ENCODE assay signal across 8 cellular contexts in the genomic region with DNA sequence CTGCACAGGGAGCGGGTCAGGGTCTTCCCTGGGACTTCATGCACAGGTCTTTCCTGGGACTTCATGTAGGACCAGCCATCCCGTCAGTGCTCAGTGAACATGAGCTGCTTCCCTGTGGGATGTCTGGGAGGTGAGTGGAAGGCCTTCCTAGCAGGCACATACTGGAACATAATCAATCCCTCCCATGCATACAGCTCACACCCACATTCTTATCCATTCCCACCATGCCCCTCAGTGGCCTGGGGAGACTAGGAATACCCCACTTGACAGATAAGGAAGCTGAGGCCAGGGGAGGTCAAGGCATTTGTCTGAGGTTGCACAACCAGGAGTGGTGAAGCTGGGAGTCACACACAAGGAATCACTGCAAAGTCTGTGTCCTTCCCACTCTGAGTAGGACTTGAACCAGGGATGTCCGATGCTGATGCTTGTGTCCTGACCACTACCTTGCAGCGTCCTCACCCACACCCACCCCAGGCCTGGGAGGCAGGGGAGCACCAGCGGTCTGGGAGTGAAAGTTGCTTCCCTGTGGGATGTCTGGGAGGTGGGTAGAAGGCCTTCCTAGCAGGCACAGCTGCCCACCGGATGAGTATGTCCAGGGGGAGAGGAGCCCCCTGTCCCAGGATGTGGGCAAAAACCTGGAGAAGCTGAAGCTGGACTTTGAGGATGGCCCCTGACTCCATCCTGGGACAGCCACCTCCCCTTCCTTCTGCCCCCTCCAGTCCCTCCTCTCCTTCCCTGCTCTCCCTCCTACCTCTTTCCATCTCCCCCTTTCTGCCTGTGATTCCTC. TPM values are rescaled to one million over a fixed set of nuclear protein-coding genes. Genes with fewer than 3 reads are reported as not detected.
A peak's percentile ranks its signal among the peaks of the same experiment; 100 is the strongest.
DNase-seq lines count a peak whose midpoint lies in the region; ATAC-seq, FAIRE-seq and TF ChIP-seq lines count a peak whose summit lies in the region.

No MANE protein-coding gene starts in this region.

- H3K9me3 ChIP-seq in right cardiac atrium (ENCODE audit: control insufficient read depth, low read length), result no peaks in the 10 kb centered on the region

- no peaks in the 10 kb centered on the region for H3K27me3 Mint-ChIP-seq in activated CD8-positive, alpha-beta T cell treated with anti-CD3 and anti-CD28 coated beads for 36 hours

- POLR2A ChIA-PET in activated CD8-positive, alpha-beta T cell treated with anti-CD3 and anti-CD28 coated beads for 36 hours (lab: Charles Lee), result interaction anchor here (0.6 to 21.4 kb wide), 24 partner anchors 7 to 794 kb away, joined by 3 to 367 read pairs (median 6); partner anchors contain the start of gene HERPUD1

- H3K36me3 Mint-ChIP-seq in activated CD8-positive, alpha-beta T cell treated with anti-CD3 and anti-CD28 coated beads for 36 hours (ENCODE audit: low read depth), result peaks cover 64% of the 10 kb centered on the region
- peaks cover 80% of the 10 kb centered on the region for H3K36me3 Mint-ChIP-seq in stimulated activated effector memory CD8-positive, alpha-beta T cell treated with anti-CD3 and anti-CD28 coated beads, Interleukin-12 subunit alpha, Interleukin-12 subunit beta, amount 100 ng/mL, for 72 hours

- no peak for ATAC-seq in activated CD8-positive, alpha-beta T cell treated with anti-CD3 and anti-CD28 coated beads for 36 hours
- peak; percentile 2 to 5 for ATAC-seq in right cardiac atrium
- ATAC-seq in stimulated activated effector memory CD8-positive, alpha-beta T cell treated with anti-CD3 and anti-CD28 coated beads, Interleukin-12 subunit alpha, Interleukin-12 subunit beta, amount 100 ng/mL, for 72 hours, result no peak

- CTCF ChIA-PET in activated CD8-positive, alpha-beta T cell treated with anti-CD3 and anti-CD28 coated beads for 36 hours (lab: Charles Lee), result interaction anchor here (1.1 to 8.3 kb wide), 9 partner anchors 18 to 122 kb away, joined by 3 to 87 read pairs (median 4); partner anchors contain the start of gene CETP

- intact Hi-C loops in activated CD8-positive, alpha-beta T cell treated with anti-CD3 and anti-CD28 coated beads for 36 hours (cut with micrococcal nuclease), result no loop called here
- intact Hi-C loops in right cardiac atrium (cut with DNase I), result no loop called here

- 76% methylated on average over 6 of the region's 6 CpGs for whole genome bisulfite sequencing in right cardiac atrium

- H3K4me1 Mint-ChIP-seq in activated CD8-positive, alpha-beta T cell treated with anti-CD3 and anti-CD28 coated beads for 36 hours (ENCODE audit: low read depth), result peaks cover 55% of the 10 kb centered on the region
- peaks cover 70% of the 10 kb centered on the region for H3K4me1 Mint-ChIP-seq in stimulated activated effector memory CD8-positive, alpha-beta T cell treated with anti-CD3 and anti-CD28 coated beads, Interleukin-12 subunit alpha, Interleukin-12 subunit beta, amount 100 ng/mL, for 72 hours

- H3K4me3 Mint-ChIP-seq in activated CD8-positive, alpha-beta T cell treated with anti-CD3 and anti-CD28 coated beads for 36 hours, result peak overlapping the region; percentile 97
- H3K4me3 Mint-ChIP-seq in stimulated activated effector memory CD8-positive, alpha-beta T cell treated with anti-CD3 and anti-CD28 coated beads, Interleukin-12 subunit alpha, Interleukin-12 subunit beta, amount 100 ng/mL, for 72 hours, result peak overlapping the region; percentile 71

- peak overlapping the region; percentile 99 for H3K27ac Mint-ChIP-seq in activated CD8-positive, alpha-beta T cell treated with anti-CD3 and anti-CD28 coated beads for 36 hours
- peak overlapping the region; percentile 91 for H3K27ac Mint-ChIP-seq in stimulated activated effector memory CD8-positive, alpha-beta T cell treated with anti-CD3 and anti-CD28 coated beads, Interleukin-12 subunit alpha, Interleukin-12 subunit beta, amount 100 ng/mL, for 72 hours

- peak; percentile 78 for FAIRE-seq in GM12892 (lab: Jason Lieb, UNC)

- H3K27me3 ChIP-seq in right cardiac atrium (ENCODE audit: control insufficient read depth, insufficient read depth), result no peaks in the 10 kb centered on the region

- no peak for TF ChIP-seq POLR2A in GM12892 (IDR thresholded peaks at IDR 0.05; ENCODE audit: low read depth, low read length)

- H3K4me1 ChIP-seq in right cardiac atrium (ENCODE audit: control insufficient read depth, insufficient read depth, low read length), result no peaks in the 10 kb centered on the region

- DNase-seq in GM12892 (ENCODE audit: insufficient read length) (no peak), right cardiac atrium (no peak), NCI-H2029 (lab: John Stamatoyannopoulos, UW) (no peak), G401 (ENCODE audit: low spot score) (no peak), putamen (ENCODE audit: low spot score) (no peak), DMS 273 (lab: John Stamatoyannopoulos, UW; ENCODE audit: unreplicated experiment) (no peak)
- no peak for DNase-seq in activated CD8-positive, alpha-beta T cell treated with anti-CD3 and anti-CD28 coated beads for 36 hours
- no peak for DNase-seq in stimulated activated effector memory CD8-positive, alpha-beta T cell treated with anti-CD3 and anti-CD28 coated beads, Interleukin-12 subunit alpha, Interleukin-12 subunit beta, amount 100 ng/mL, for 72 hours (ENCODE audit: low spot score in 2 of 2)

- H3K27ac ChIP-seq in right cardiac atrium (ENCODE audit: low read length), result peak overlapping the region; percentile 14

- no peaks in the 10 kb centered on the region for H3K9me3 Mint-ChIP-seq in activated CD8-positive, alpha-beta T cell treated with anti-CD3 and anti-CD28 coated beads for 36 hours
- no peaks in the 10 kb centered on the region for H3K9me3 Mint-ChIP-seq in stimulated activated effector memory CD8-positive, alpha-beta T cell treated with anti-CD3 and anti-CD28 coated beads, Interleukin-12 subunit alpha, Interleukin-12 subunit beta, amount 100 ng/mL, for 72 hours

- in situ Hi-C loops in G401 (cut with HindIII; ENCODE audit: low sequenced_read_pairs), result no loop called here

- TF ChIP-seq CTCF in activated CD8-positive, alpha-beta T cell treated with anti-CD3 and anti-CD28 coated beads for 36 hours (IDR thresholded peaks at IDR 0.05), result no peak

- H3K4me3 ChIP-seq in right cardiac atrium (ENCODE audit: low read length), result peak overlapping the region; percentile 56

RNA-seq across cellular contexts. Expression of gene NLRC5, which starts 1.0 kb away (rescaled TPM):
- 99.5 TPM for polyA plus RNA-seq in GM12892 (2012; ENCODE audit: missing spikeins)
- total RNA-seq in activated CD8-positive, alpha-beta T cell treated with anti-CD3 and anti-CD28 coated beads for 36 hours, result 100 to 1,000 TPM; 135 to 153 TPM
- total RNA-seq in right cardiac atrium, result 10 to 100 TPM in 2 of 4 donors, 1 to 10 TPM in 2; 7.9 to 25.0 (median 13.1) TPM
- polyA plus RNA-seq in right cardiac atrium, result 8.2 TPM
- 0.07 TPM in 1 of 2 replicates, not detected in the other for total RNA-seq in G401 (2014; rRNA removed; shearing (Covaris generic))

RNA-seq across cellular contexts. Expression of gene CETP, which starts 26.6 kb away (rescaled TPM):
- 9.0 TPM for polyA plus RNA-seq in GM12892 (2012; ENCODE audit: missing spikeins)
- total RNA-seq in activated CD8-positive, alpha-beta T cell treated with anti-CD3 and anti-CD28 coated beads for 36 hours, result not detected
- total RNA-seq in right cardiac atrium, result under 1 TPM in 2 of 4 donors, not detected in 2; 0.46 to 0.59 TPM
- 0.34 TPM for polyA plus RNA-seq in right cardiac atrium
- not detected in 2 replicates for total RNA-seq in G401 (2014; rRNA removed; shearing (Covaris generic))

RNA-seq across cellular contexts. Expression of gene HERPUD1, which starts 56.4 kb away (rescaled TPM):
- 162 TPM for polyA plus RNA-seq in GM12892 (2012; ENCODE audit: missing spikeins)
- total RNA-seq in activated CD8-positive, alpha-beta T cell treated with anti-CD3 and anti-CD28 coated beads for 36 hours, result 100 to 1,000 TPM; 142 to 150 TPM
- 100 to 1,000 TPM in 3 of 4 donors, 10 to 100 TPM in 1; 98.6 to 126 (median 118) TPM for total RNA-seq in right cardiac atrium
- polyA plus RNA-seq in right cardiac atrium, result 94.6 TPM
- 49.0 and 75.8 TPM in 2 replicates for total RNA-seq in G401 (2014; rRNA removed; shearing (Covaris generic))

Comparison
In these comparisons a context has a peak if more than half of its experiments do, and no peak if none do; other contexts are left out.
1. ATAC-seq: peak in right cardiac atrium (2 of 2); none in activated CD8-positive, alpha-beta T cell treated with anti-CD3 and anti-CD28 coated beads for 36 hours (single experiment) and stimulated activated effector memory CD8-positive, alpha-beta T cell treated with anti-CD3 and anti-CD28 coated beads, Interleukin-12 subunit alpha, Interleukin-12 subunit beta, amount 100 ng/mL, for 72 hours (single experiment).